Comparison of ENCODE assay signal across 8 cellular contexts in genomic region chr7:151251328-151251925, GRCh38. TPM values are rescaled to one million over a fixed set of nuclear protein-coding genes. Genes with fewer than 3 reads are reported as not detected.
DNase-seq lines count a peak whose midpoint lies in the region; ATAC-seq and TF ChIP-seq lines count a peak whose summit lies in the region.

No MANE protein-coding gene starts in this region.

- H3K36me3 ChIP-seq in neuronal stem cell (replicated peaks in 1 of 2; ENCODE audit: control insufficient read depth in 2 of 2, insufficient read depth in 2 of 2, low read length in 2 of 2): no peaks in the 10 kb centered on the region

- peaks cover 46% of the 10 kb centered on the region for H3K4me1 Mint-ChIP-seq in WTC11

- H2BK15ac ChIP-seq in neuronal stem cell (ENCODE audit: low read length): peak overlapping the region; percentile 11

- H3K4me1 ChIP-seq in neuronal stem cell (ENCODE audit: control insufficient read depth in 2 of 2, insufficient read depth in 1 of 2, low read depth in 1 of 2, low read length in 2 of 2): peaks cover 32 to 44% of the 10 kb centered on the region in 2 donors

- H2AK5ac ChIP-seq in neuronal stem cell (ENCODE audit: low read depth, low read length): peak overlapping the region; percentile 64

- WGBS in neuronal stem cell (ENCODE audit: extremely low coverage in 2 of 2, insufficient read length in 2 of 2, insufficient replicate concordance in 1 of 2), 2 donors: no CpG with 5 or more reads among the region's 55 CpGs

- DNase-seq in HEK293T (ENCODE audit: extremely low spot score): peak; percentile 85
- no peak for DNase-seq in WTC11 (ENCODE audit: low spot score)
- DNase-seq in fibroblast of villous mesenchyme (ENCODE audit: low read depth): peak; percentile 68
- DNase-seq in neuronal stem cell (ENCODE audit: low spot score): peak; percentile 23

- peak overlapping the region; percentile 75 for H2BK12ac ChIP-seq in neuronal stem cell (ENCODE audit: low read length)

- peak overlapping the region; percentile 91 for H3K4me2 ChIP-seq in neuronal stem cell (ENCODE audit: insufficient read depth, low read length, poor library complexity, severe bottlenecking)

- peaks cover 1% of the 10 kb centered on the region for H3K79me1 ChIP-seq in neuronal stem cell (ENCODE audit: low read depth, low read length)

- peak overlapping the region; percentile 86; the same call in 1 of the 2 replicates for H3K27ac ChIP-seq in 22Rv1
- H3K27ac ChIP-seq in neuronal stem cell (replicated peaks; ENCODE audit: low read length): peak overlapping the region; percentile 40

- peaks cover 73% of the 10 kb centered on the region for H3K27me3 Mint-ChIP-seq in WTC11 (ENCODE audit: low read depth)

- H4K8ac ChIP-seq in neuronal stem cell (ENCODE audit: low read depth, low read length): no peak overlapping the region

- no peak overlapping the region for H4K91ac ChIP-seq in neuronal stem cell (ENCODE audit: low read depth, low read length, poor library complexity)

- H3K9ac ChIP-seq in neuronal stem cell (ENCODE audit: low read depth, low read length, poor library complexity): peak overlapping the region; percentile 88

- H3K4ac ChIP-seq in neuronal stem cell (ENCODE audit: low read length): no peak overlapping the region

- peak overlapping the region; percentile 82 for H3K23ac ChIP-seq in neuronal stem cell (ENCODE audit: low read depth, low read length, poor library complexity)

- ATAC-seq in WTC11 (peak; percentile 2; the same call in 1 of the 2 replicates), GM19035 (IDR thresholded peaks at IDR 0.05; ENCODE audit: unreplicated experiment) (no peak), GM19467 (IDR thresholded peaks at IDR 0.05; ENCODE audit: unreplicated experiment) (no peak), GM21737 (IDR thresholded peaks at IDR 0.05; ENCODE audit: unreplicated experiment) (no peak)

- CTCF ChIA-PET in HEK293T (lab: Yijun Ruan, JAX): interaction anchor here (0.7 to 2.0 kb wide), 4 partner anchors 7 to 117 kb away, joined by 3 to 9 read pairs (median 3); no protein-coding TSS in a partner anchor
- CTCF ChIA-PET in WTC11 (lab: Charles Lee): interaction anchor here (1.0 to 2.3 kb wide), 9 partner anchors 18 to 138 kb away, joined by 3 to 9 read pairs (median 3); partner anchors contain the start of genes GBX1 and NUB1

- H3K4me3 Mint-ChIP-seq in WTC11: peak overlapping the region; percentile 63

- POLR2A ChIA-PET in HEK293T (lab: Yijun Ruan, JAX): interaction anchor here (0.6 to 4.4 kb wide), 18 partner anchors 8 to 171 kb away, joined by 3 to 29 read pairs (median 4); partner anchors contain the start of genes ABCF2, CHPF2, FASTK and NUB1
- POLR2A ChIA-PET in WTC11 (lab: Charles Lee): interaction anchor here (1.4 kb wide), 1 partner anchor 19 kb away, joined by 3 read pairs; the partner anchor contains the start of gene CHPF2

- no peak overlapping the region for H3K27ac Mint-ChIP-seq in WTC11

- TF ChIP-seq CTCF in 22Rv1 (IDR thresholded peaks at IDR 0.05) (no peak), WTC11 (IDR thresholded peaks at IDR 0.05) (no peak), fibroblast of villous mesenchyme (IDR thresholded peaks at IDR 0.05; ENCODE audit: insufficient read depth, low read depth, low read length) (no peak)

- H3K18ac ChIP-seq in neuronal stem cell (ENCODE audit: low read length): peak overlapping the region; percentile 86

- peaks cover 0 to 15% (median 7%) of the 10 kb centered on the region in 3 experiments for H3K27me3 ChIP-seq in neuronal stem cell (ENCODE audit: control insufficient read depth in 3 of 3, insufficient read depth in 3 of 3, low read depth in 1 of 3, low read length in 3 of 3)

- peak overlapping the region; percentile 88 for H2AFZ ChIP-seq in neuronal stem cell (ENCODE audit: low read length)

- H2BK120ac ChIP-seq in neuronal stem cell (ENCODE audit: low read depth, low read length): peak overlapping the region; percentile 50

- H3K4me3 ChIP-seq in fibroblast of villous mesenchyme (ENCODE audit: low read depth, low read length) (peak overlapping the region; percentile 48), neuronal stem cell (ENCODE audit: low read length in 2 of 2) (peak overlapping the region; percentile 81 to 87)

- no peaks in the 10 kb centered on the region for H3K9me3 ChIP-seq in neuronal stem cell (replicated peaks in 1 of 2; ENCODE audit: control insufficient read depth in 2 of 2, insufficient read depth in 1 of 2, low read depth in 1 of 2, low read length in 2 of 2)

- peak overlapping the region; percentile 84 for H2BK5ac ChIP-seq in neuronal stem cell (ENCODE audit: low read length)

- H3K14ac ChIP-seq in neuronal stem cell (ENCODE audit: low read length): no peak overlapping the region

- H3K36me3 Mint-ChIP-seq in WTC11: no peaks in the 10 kb centered on the region

- no peaks in the 10 kb centered on the region for H3K9me3 Mint-ChIP-seq in WTC11

TF ChIP-seq in HEK293T, 16 proteins besides CTCF, POLR2A, EP300 and RAD21:
- TF ChIP-seq FOXK2 (IDR thresholded peaks at IDR 0.05) (no peak), FOXM1 (IDR thresholded peaks at IDR 0.05; ENCODE audit: borderline replicate concordance) (peak; percentile 68; the same call in 1 of the 2 replicates), SP1 (IDR thresholded peaks at IDR 0.05) (no peak), ARNT (IDR thresholded peaks at IDR 0.05) (0 out of 2 replicates have a peak, but pooled peaks have one; percentile 41), L3MBTL2 (conservative IDR thresholded peaks at IDR 0.05) (peak; percentile 41), ZNF384 (IDR thresholded peaks at IDR 0.05) (no peak), SUZ12 (IDR thresholded peaks at IDR 0.05) (no peak), HDGF (IDR thresholded peaks at IDR 0.05; ENCODE audit: borderline replicate concordance) (0 out of 2 replicates have a peak, but pooled peaks have one; percentile 61), FOXA1 (IDR thresholded peaks at IDR 0.05) (no peak), BHLHE40 (IDR thresholded peaks at IDR 0.05; ENCODE audit: borderline replicate concordance) (no peak), ELF4 (IDR thresholded peaks at IDR 0.05) (no peak)
- TF ChIP-seq, protein P1, sequence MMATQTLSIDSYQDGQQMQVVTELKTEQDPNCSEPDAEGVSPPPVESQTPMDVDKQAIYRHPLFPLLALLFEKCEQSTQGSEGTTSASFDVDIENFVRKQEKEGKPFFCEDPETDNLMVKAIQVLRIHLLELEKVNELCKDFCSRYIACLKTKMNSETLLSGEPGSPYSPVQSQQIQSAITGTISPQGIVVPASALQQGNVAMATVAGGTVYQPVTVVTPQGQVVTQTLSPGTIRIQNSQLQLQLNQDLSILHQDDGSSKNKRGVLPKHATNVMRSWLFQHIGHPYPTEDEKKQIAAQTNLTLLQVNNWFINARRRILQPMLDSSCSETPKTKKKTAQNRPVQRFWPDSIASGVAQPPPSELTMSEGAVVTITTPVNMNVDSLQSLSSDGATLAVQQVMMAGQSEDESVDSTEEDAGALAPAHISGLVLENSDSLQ (IDR thresholded peaks at IDR 0.05): no peak

TF ChIP-seq in WTC11, 78 proteins besides CTCF, POLR2A, EP300 and RAD21:
- TF ChIP-seq TCF7 (CRISPR knock-in tag; IDR thresholded peaks at IDR 0.05; ENCODE audit: low read depth): 0 out of 2 replicates have a peak, but pooled peaks have one; percentile 51
- TF ChIP-seq, protein P2, sequence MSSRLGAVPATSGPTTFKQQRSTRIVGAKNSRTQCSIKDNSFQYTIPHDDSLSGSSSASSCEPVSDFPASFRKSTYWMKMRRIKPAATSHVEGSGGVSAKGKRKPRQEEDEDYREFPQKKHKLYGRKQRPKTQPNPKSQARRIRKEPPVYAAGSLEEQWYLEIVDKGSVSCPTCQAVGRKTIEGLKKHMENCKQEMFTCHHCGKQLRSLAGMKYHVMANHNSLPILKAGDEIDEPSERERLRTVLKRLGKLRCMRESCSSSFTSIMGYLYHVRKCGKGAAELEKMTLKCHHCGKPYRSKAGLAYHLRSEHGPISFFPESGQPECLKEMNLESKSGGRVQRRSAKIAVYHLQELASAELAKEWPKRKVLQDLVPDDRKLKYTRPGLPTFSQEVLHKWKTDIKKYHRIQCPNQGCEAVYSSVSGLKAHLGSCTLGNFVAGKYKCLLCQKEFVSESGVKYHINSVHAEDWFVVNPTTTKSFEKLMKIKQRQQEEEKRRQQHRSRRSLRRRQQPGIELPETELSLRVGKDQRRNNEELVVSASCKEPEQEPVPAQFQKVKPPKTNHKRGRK (CRISPR knock-in tag; IDR thresholded peaks at IDR 0.05; ENCODE audit: borderline replicate concordance): no peak
- peak; percentile 42; the same call in 1 of the 2 replicates for TF ChIP-seq MAX (CRISPR knock-in tag; IDR thresholded peaks at IDR 0.05)

RNA-seq across cellular contexts. Expression of gene SMARCD3, which starts 2.9 kb away (rescaled TPM):
- total RNA-seq in WTC11 (2021): 5.8 to 9.0 TPM (median 5.9 TPM) in 3 replicates
- total RNA-seq in fibroblast of villous mesenchyme: 32.0 and 49.3 TPM in 2 replicates
- 32.4 TPM for polyA plus RNA-seq in neuronal stem cell (2013, experiment 1 of 2)
- polyA plus RNA-seq in neuronal stem cell (2013, experiment 2 of 2): 33.6 TPM

RNA-seq across cellular contexts. Expression of gene CHPF2, which starts 19.1 kb away (rescaled TPM):
- total RNA-seq in WTC11 (2021) (25.0 to 30.7 TPM (median 26.3 TPM) in 3 replicates), fibroblast of villous mesenchyme (80.9 and 90.7 TPM in 2 replicates)
- 8.2 TPM for polyA plus RNA-seq in neuronal stem cell (2013, experiment 1 of 2)
- 8.7 TPM for polyA plus RNA-seq in neuronal stem cell (2013, experiment 2 of 2)

RNA-seq across cellular contexts. Expression of gene ABCF2, which starts 24.4 kb away (rescaled TPM):
- total RNA-seq in WTC11 (2021) (41.3 to 43.7 TPM (median 43.5 TPM) in 3 replicates), fibroblast of villous mesenchyme (47.7 and 70.0 TPM in 2 replicates)
- polyA plus RNA-seq in neuronal stem cell (2013, experiment 1 of 2): 19.4 TPM
- 19.4 TPM for polyA plus RNA-seq in neuronal stem cell (2013, experiment 2 of 2)

RNA-seq across cellular contexts. Expression of gene H2BK1, which starts 41.1 kb away (rescaled TPM):
- total RNA-seq in WTC11 (2021) (0.87 TPM in 1 of 3 replicates, not detected in the others), fibroblast of villous mesenchyme (not detected in 2 replicates)
- not detected for polyA plus RNA-seq in neuronal stem cell (2013, experiment 1 of 2)
- polyA plus RNA-seq in neuronal stem cell (2013, experiment 2 of 2): not detected
